6 cellular contexts compared by ENCODE assay signal in genomic region chr10:130117535-130117934, GRCh38. TPM values are rescaled to one million over a fixed set of nuclear protein-coding genes. Genes with fewer than 3 reads are reported as not detected.
DNase-seq lines count a peak whose midpoint lies in the region; ATAC-seq and TF ChIP-seq lines count a peak whose summit lies in the region.
"Not testable (repeated sequence)": the region's sequence is repeated elsewhere in the genome, so short reads cannot be mapped to it uniquely, and the experiment has no call there.
"Had no signal": no experiment of that assay in that cellular context is flagged by ENCODE, and none has a peak within 500 bp of the region (broad histone marks: within the 10 kb centered on the region; RNA-seq: fewer than 3 reads in every experiment).

No MANE protein-coding gene starts in this region.

- H3K18ac ChIP-seq in trophoblast cell (ENCODE audit: low read length): not testable (repeated sequence)

- not testable (repeated sequence) for H3K27me3 Mint-ChIP-seq in WTC11 (ENCODE audit: low read depth)

- H3K4me3 ChIP-seq in BE2C (ENCODE audit: low read depth, low read length); brain microvascular endothelial cell (ENCODE audit: low read depth, low read length); trophoblast cell (ENCODE audit: low read depth, low read length): not testable (repeated sequence)

- not testable (repeated sequence) for H3K9me3 ChIP-seq in BE2C; trophoblast cell (ENCODE audit: insufficient read depth, low read depth, low read length)

- H4K12ac ChIP-seq in trophoblast cell (ENCODE audit: low read depth, low read length): not testable (repeated sequence)

- not testable (repeated sequence) for ATAC-seq in WTC11

- not testable (repeated sequence) for H3K9ac ChIP-seq in trophoblast cell (ENCODE audit: low read length)

- not testable (repeated sequence) for H3K79me1 ChIP-seq in trophoblast cell (ENCODE audit: low read length)

- not testable (repeated sequence) for H3K36me3 ChIP-seq in BE2C; brain microvascular endothelial cell (replicated peaks); trophoblast cell (ENCODE audit: control insufficient read depth in 1 of 2, insufficient read depth in 2 of 2, low read length in 2 of 2)

- not testable (repeated sequence) for TF ChIP-seq CTCF in BE2C (IDR thresholded peaks at IDR 0.05; ENCODE audit: low read depth, low read length); WTC11 (IDR thresholded peaks at IDR 0.05); brain microvascular endothelial cell (IDR thresholded peaks at IDR 0.05; ENCODE audit: low read depth, low read length, missing control alignments)

- H3K9me3 Mint-ChIP-seq in WTC11: peaks cover 36% of the 10 kb centered on the region

- CTCF ChIA-PET in WTC11 (lab: Charles Lee): not testable (repeated sequence)

- H3K23ac ChIP-seq in trophoblast cell (ENCODE audit: low read length): not testable (repeated sequence)

- H3K4me1 ChIP-seq in BE2C; trophoblast cell (ENCODE audit: control insufficient read depth in 1 of 2, insufficient read depth in 2 of 2, low read length in 2 of 2): not testable (repeated sequence)

- H2BK120ac ChIP-seq in trophoblast cell (ENCODE audit: insufficient read depth, low read length, poor library complexity): not testable (repeated sequence)

- H3K14ac ChIP-seq in trophoblast cell (ENCODE audit: low read length): not testable (repeated sequence)

- H3K4me1 Mint-ChIP-seq in WTC11: not testable (repeated sequence)

- not testable (repeated sequence) for H3K4me2 ChIP-seq in trophoblast cell (ENCODE audit: low read length)

- H3K4ac ChIP-seq in trophoblast cell (ENCODE audit: low read depth, low read length): not testable (repeated sequence)

- H2BK5ac ChIP-seq in trophoblast cell (ENCODE audit: low read depth, low read length, poor library complexity): not testable (repeated sequence)

- H2AFZ ChIP-seq in trophoblast cell (ENCODE audit: insufficient read depth, low read length, poor library complexity): not testable (repeated sequence)

- not testable (repeated sequence) for H3K27ac Mint-ChIP-seq in WTC11

- no CpG with 5 or more reads among the region's 6 CpGs for WGBS in trophoblast cell (ENCODE audit: extremely low coverage, insufficient coverage, insufficient read length)

- H3K4me3 Mint-ChIP-seq in WTC11: not testable (repeated sequence)

- POLR2A ChIA-PET in WTC11 (lab: Charles Lee): not testable (repeated sequence)

- H3K27ac ChIP-seq in brain microvascular endothelial cell; trophoblast cell (ENCODE audit: low read depth, low read length): not testable (repeated sequence)

- in situ Hi-C loops in brain microvascular endothelial cell (cut with HindIII; ENCODE audit: low pct_ligation_motif_present, low sequenced_read_pairs): not testable (repeated sequence)

- not testable (repeated sequence) for H4K91ac ChIP-seq in trophoblast cell (ENCODE audit: low read depth, low read length)

- H4K8ac ChIP-seq in trophoblast cell (ENCODE audit: low read depth, low read length): not testable (repeated sequence)

- DNase-seq in BE2C (peak; percentile 24), SK-N-DZ (ENCODE audit: low spot score) (peak; percentile 52), WTC11 (ENCODE audit: low spot score) (peak; percentile 41), brain microvascular endothelial cell (peak; percentile 14), trophoblast cell (peak; percentile 40 to 46)

- not testable (repeated sequence) for H2AK5ac ChIP-seq in trophoblast cell (ENCODE audit: low read length)

- peaks cover 33% of the 10 kb centered on the region for H3K36me3 Mint-ChIP-seq in WTC11

- not testable (repeated sequence) for H2BK12ac ChIP-seq in trophoblast cell (ENCODE audit: low read length)

- not testable (repeated sequence) for H3K27me3 ChIP-seq in BE2C; brain microvascular endothelial cell (replicated peaks); trophoblast cell (ENCODE audit: insufficient read depth, low read length)

- not testable (repeated sequence) for H3K79me2 ChIP-seq in trophoblast cell (ENCODE audit: control insufficient read depth, insufficient read depth, low read length, poor library complexity)

RNA-seq across cellular contexts. Expression of gene C10orf143, which starts 6.9 kb away (rescaled TPM):
- polyA plus RNA-seq in BE2C (2012; ENCODE audit: insufficient read depth, insufficient read length, low read depth): 3.0 TPM
- polyA plus RNA-seq in SK-N-DZ (2014; cell fraction: cytosol; rRNA removed): 0.15 and 0.20 TPM in 2 replicates
- 0.38 TPM in 1 of 2 replicates, not detected in the other for polyA plus RNA-seq in SK-N-DZ (2014; cell fraction: nucleus; rRNA removed)
- total RNA-seq in WTC11 (2021): 1.4 to 1.9 TPM (median 1.6 TPM) in 3 replicates
- polyA plus RNA-seq in trophoblast cell (2013): 0.94 and 1.4 TPM in 2 replicates
- total RNA-seq: G401 had no signal

RNA-seq across cellular contexts. Expression of gene GLRX3, which starts 18.7 kb away (rescaled TPM):
- polyA plus RNA-seq in BE2C (2012; ENCODE audit: insufficient read depth, insufficient read length, low read depth): 89.4 TPM
- 184 and 188 TPM in 2 replicates for polyA plus RNA-seq in SK-N-DZ (2014; cell fraction: cytosol; rRNA removed)
- 98.6 and 112 TPM in 2 replicates for polyA plus RNA-seq in SK-N-DZ (2014; cell fraction: nucleus; rRNA removed)
- 132 to 142 TPM (median 133 TPM) in 3 replicates for total RNA-seq in WTC11 (2021)
- 160 and 164 TPM in 2 replicates for polyA plus RNA-seq in trophoblast cell (2013)
